Comparison of ENCODE assay signal across 10 cellular contexts in genomic region chr16:27405546-27406451, GRCh38. TPM values are rescaled to one million over a fixed set of nuclear protein-coding genes. Genes with fewer than 3 reads are reported as not detected.
DNase-seq lines count a peak whose midpoint lies in the region; ATAC-seq, FAIRE-seq and TF ChIP-seq lines count a peak whose summit lies in the region.
"Had no signal": no experiment of that assay in that cellular context is flagged by ENCODE, and none has a peak within 500 bp of the region (broad histone marks: within the 10 kb centered on the region; RNA-seq: fewer than 3 reads in every experiment).

No MANE protein-coding gene starts in this region.

- no peak overlapping the region for H3K27ac ChIP-seq in uterus
- H3K27ac ChIP-seq: stomach had no signal

- H3K4me1 Mint-ChIP-seq in effector memory CD8-positive, alpha-beta T cell (ENCODE audit: low read depth in 2 of 2): peaks cover 71 to 83% of the 10 kb centered on the region in 2 donors

- TF ChIP-seq CTCF in omental fat pad (IDR thresholded peaks at IDR 0.05) (no peak), uterus (IDR thresholded peaks at IDR 0.05) (no peak)

- ATAC-seq in effector memory CD8-positive, alpha-beta T cell (replicated peaks): no peak
- no peak for ATAC-seq in GM18511 (IDR thresholded peaks at IDR 0.05; ENCODE audit: unreplicated experiment)
- ATAC-seq in omental fat pad (ENCODE audit: low FRiP score): no peak

- no peaks in the 10 kb centered on the region for H3K9me3 Mint-ChIP-seq in effector memory CD8-positive, alpha-beta T cell

- peak; percentile 79 for FAIRE-seq in GM19239 (lab: Jason Lieb, UNC)

- no peak for TF ChIP-seq POLR2A in uterus (IDR thresholded peaks at IDR 0.05)

- no peak for DNase-seq in GM19239 (ENCODE audit: insufficient read length, low spot score)
- peak; percentile 89 to 91 for DNase-seq in activated CD4-positive, alpha-beta T cell treated with anti-CD3 and anti-CD28 coated beads, Interleukin-2, amount 50 U/mL, for 48 hours
- DNase-seq in effector memory CD8-positive, alpha-beta T cell: no peak
- DNase-seq in stimulated activated CD8-positive, alpha-beta memory T cell treated with anti-CD3 and anti-CD28 coated beads, Interleukin-15, amount 100 ng/mL, for 48 hours (ENCODE audit: low read depth in 2 of 2): peak; percentile 71 to 72
- no peak for DNase-seq in omental fat pad (ENCODE audit: low spot score)
- DNase-seq in uterus: no peak
- DNase-seq in NCI-H82 (lab: John Stamatoyannopoulos, UW): no peak
- DNase-seq: NCI-H1105, stomach had no signal

- H3K4me3 Mint-ChIP-seq in effector memory CD8-positive, alpha-beta T cell: peak overlapping the region; percentile 95 to 97

- no peaks in the 10 kb centered on the region for H3K27me3 Mint-ChIP-seq in effector memory CD8-positive, alpha-beta T cell

- H3K4me3 ChIP-seq in uterus: no peak overlapping the region
- H3K4me3 ChIP-seq: stomach had no signal

- intact Hi-C loops in uterus (cut with DNase I; ENCODE audit: low total_unique reads): no loop called here

- H3K27ac Mint-ChIP-seq in effector memory CD8-positive, alpha-beta T cell: peak overlapping the region; percentile 99

- no peaks in the 10 kb centered on the region for H3K27me3 ChIP-seq in uterus

- H3K36me3 Mint-ChIP-seq in effector memory CD8-positive, alpha-beta T cell (ENCODE audit: insufficient read depth): peaks cover 87% of the 10 kb centered on the region

- H3K36me3 ChIP-seq in uterus: no peaks in the 10 kb centered on the region
- H3K36me3 ChIP-seq: stomach had no signal

- H3K9me3 ChIP-seq in uterus: no peaks in the 10 kb centered on the region

- H3K4me1 ChIP-seq in uterus: no peaks in the 10 kb centered on the region

RNA-seq across cellular contexts. Expression of gene IL21R, which starts 3.8 kb away (rescaled TPM):
- total RNA-seq in omental fat pad (1 to 10 TPM in 1 of 4 donors, under 1 TPM in 2, not detected in 1; 0.19 to 1.3 (median 0.25) TPM), uterus (under 1 TPM in 2 of 4 donors, not detected in 2; 0.21 to 0.46 TPM)

Comparison
In these comparisons a context has a peak if more than half of its experiments do, and no peak if none do; other contexts are left out.
1. DNase-seq: peak in activated CD4-positive, alpha-beta T cell treated with anti-CD3 and anti-CD28 coated beads, Interleukin-2, amount 50 U/mL, for 48 hours (2 of 2) and stimulated activated CD8-positive, alpha-beta memory T cell treated with anti-CD3 and anti-CD28 coated beads, Interleukin-15, amount 100 ng/mL, for 48 hours (2 of 2); none in GM19239 (single experiment), effector memory CD8-positive, alpha-beta T cell (0 of 3), omental fat pad (single experiment), uterus (0 of 2) and NCI-H82 (single experiment).